ENCODE assay signal across 18 cellular contexts in the genomic region with DNA sequence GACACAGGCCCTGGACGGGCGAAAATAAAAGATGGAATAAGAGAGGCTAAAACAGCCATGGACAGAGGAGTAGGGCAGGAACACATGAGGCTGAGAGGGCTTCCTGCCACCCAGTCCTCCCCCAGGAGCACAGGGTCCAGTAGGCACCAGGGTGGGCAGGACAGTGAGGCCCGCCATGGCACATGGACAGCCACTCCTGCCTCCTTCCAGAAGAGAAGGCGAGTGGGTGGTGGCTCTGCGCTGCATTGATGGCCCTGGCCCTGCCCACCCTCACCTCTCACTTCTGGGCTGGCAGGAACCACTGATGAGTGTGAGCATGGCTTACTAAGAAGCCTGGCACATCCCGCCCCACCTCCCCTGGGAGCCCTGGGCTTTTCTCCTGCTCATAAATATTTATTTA. TPM values are rescaled to one million over a fixed set of nuclear protein-coding genes. Genes with fewer than 3 reads are reported as not detected.
DNase-seq lines count a peak whose midpoint lies in the region; ATAC-seq, FAIRE-seq and TF ChIP-seq lines count a peak whose summit lies in the region.
"Had no signal": no experiment of that assay in that cellular context is flagged by ENCODE, and none has a peak within 500 bp of the region (broad histone marks: within the 10 kb centered on the region; RNA-seq: fewer than 3 reads in every experiment).

No MANE protein-coding gene starts in this region.

- H4K5ac ChIP-seq in H1 (ENCODE audit: insufficient read length, low read depth, low read length) = no peak overlapping the region

- peak overlapping the region; percentile 76 for H4K8ac ChIP-seq in H1 (ENCODE audit: extremely low read depth, insufficient read depth, low read length)

- no peak for DNase-seq in activated naive CD4-positive, alpha-beta T cell treated with anti-CD3 and anti-CD28 coated beads, Interleukin-2, amount 50 U/mL, for 72 hours (ENCODE audit: low spot score in 2 of 2)
- DNase-seq in activated naive CD4-positive, alpha-beta T cell treated with Interleukin-2 at 50 U/mL for 16 hours = no peak
- no peak for DNase-seq in CD4-positive, alpha-beta T cell
- DNase-seq in H1 (ENCODE audit: low read depth in 1 of 2, low spot score in 2 of 2) (no peak), neural crest cell (ENCODE audit: low read depth, low spot score) (no peak), GM03348 (ENCODE audit: low spot score) (no peak), NCI-H1436 treated with DMSO at 0.1 percent for 48 hours (lab: John Stamatoyannopoulos, UW) (no peak)
- DNase-seq: CD4-positive, CD25-positive, alpha-beta regulatory T cell; DMS153; GF-D8; GM23248; H7 had no signal

- no peak overlapping the region for H4K91ac ChIP-seq in H1 (replicated peaks; ENCODE audit: insufficient read length, low read length)

- no peak overlapping the region for H3K23ac ChIP-seq in H1 (ENCODE audit: insufficient read length)

- H3K4me3 ChIP-seq in H1 (ENCODE audit: extremely low read depth in 1 of 4, insufficient read depth in 2 of 4, low read depth in 3 of 4, low read length in 4 of 4) = no peak overlapping the region
- H3K4me3 ChIP-seq: GM23248 had no signal

- H3K36me3 Mint-ChIP-seq in activated naive CD4-positive, alpha-beta T cell treated with anti-CD3 and anti-CD28 coated beads, Interleukin-2, amount 50 U/mL, for 72 hours = no peaks in the 10 kb centered on the region
- peaks cover 40% of the 10 kb centered on the region for H3K36me3 Mint-ChIP-seq in CD4-positive, alpha-beta T cell (ENCODE audit: low read depth)
- peaks cover 9% of the 10 kb centered on the region for H3K36me3 Mint-ChIP-seq in neural crest cell (ENCODE audit: low read depth)

- H4K20me1 ChIP-seq in H1 (replicated peaks in 1 of 2; ENCODE audit: control insufficient read depth in 1 of 2, insufficient read depth in 2 of 2, low read length in 2 of 2) = peaks cover 0 to 2% of the 10 kb centered on the region in 2 experiments

- no peak for ATAC-seq in activated naive CD4-positive, alpha-beta T cell treated with anti-CD3 and anti-CD28 coated beads, Interleukin-2, amount 50 U/mL, for 72 hours
- no peak for ATAC-seq in CD4-positive, alpha-beta T cell (ENCODE audit: poor library complexity)
- ATAC-seq in esophagus mucosa = no peak

- no peak overlapping the region for H2BK5ac ChIP-seq in H1 (ENCODE audit: low read depth, low read length)

- TF ChIP-seq CTCF in CD4-positive, alpha-beta T cell (IDR thresholded peaks at IDR 0.05) = no peak
- TF ChIP-seq CTCF in H1 (IDR thresholded peaks at IDR 0.05; ENCODE audit: control extremely low read depth in 1 of 3, insufficient read depth in 1 of 3, low read depth in 1 of 3, low read length in 3 of 3) (no peak), neural crest cell (conservative IDR thresholded peaks at IDR 0.05) (no peak)

- no peak overlapping the region for H3K56ac ChIP-seq in H1 (replicated peaks; ENCODE audit: insufficient read length, low read depth, low read length)

- H3K4ac ChIP-seq in H1 (replicated peaks; ENCODE audit: insufficient read length, low read depth, low read length) = no peak overlapping the region

- no peaks in the 10 kb centered on the region for H3K9me3 ChIP-seq in CD4-positive, alpha-beta T cell (ENCODE audit: control insufficient read depth, low read length)
- no peaks in the 10 kb centered on the region for H3K9me3 ChIP-seq in H1 (ENCODE audit: insufficient read depth in 2 of 2, low read depth in 1 of 2, low read length in 1 of 2)

- no peaks in the 10 kb centered on the region for H3K23me2 ChIP-seq in H1 (ENCODE audit: low read depth, low read length)

- H3K79me2 ChIP-seq in H1 (ENCODE audit: control insufficient read depth in 1 of 2, insufficient read depth in 2 of 2, low read length in 2 of 2) = no peaks in the 10 kb centered on the region

- H3K4me3 Mint-ChIP-seq in CD4-positive, alpha-beta T cell = no peak overlapping the region
- H3K4me3 Mint-ChIP-seq in neural crest cell = no peak overlapping the region
- H3K4me3 Mint-ChIP-seq: CD4-positive, CD25-positive, alpha-beta regulatory T cell; IgD-negative memory B cell had no signal

- no peak overlapping the region for H3K9ac ChIP-seq in H1 (replicated peaks in 1 of 4; ENCODE audit: extremely low read depth in 1 of 4, low read depth in 3 of 4, low read length in 3 of 4)
- H3K9ac ChIP-seq: GM23248 had no signal

- no peak for TF ChIP-seq EP300 in H1 (IDR thresholded peaks at IDR 0.05; ENCODE audit: borderline replicate concordance in 1 of 2, low read depth in 2 of 2, low read length in 2 of 2)

- 88% methylated on average over 6 of the region's 6 CpGs; no CpG with 5 or more reads in 1 of the 2 experiments for WGBS in H1 (ENCODE audit: extremely low coverage in 1 of 2, insufficient coverage in 1 of 2, insufficient read length in 1 of 2, insufficient replicate concordance in 2 of 2, low coverage in 1 of 2, low lambda C conversion rate in 2 of 2, missing lambda C conversion rate in 1 of 2), 2 experiments

- peaks cover 4% of the 10 kb centered on the region for H3K4me1 Mint-ChIP-seq in CD4-positive, alpha-beta T cell (ENCODE audit: low read depth)
- H3K4me1 Mint-ChIP-seq in neural crest cell = peaks cover 4% of the 10 kb centered on the region
- H3K4me1 Mint-ChIP-seq: IgD-negative memory B cell had no signal

- TF ChIP-seq POLR2A in H1 (IDR thresholded peaks at IDR 0.05; ENCODE audit: control extremely low read depth in 1 of 2, low read depth in 2 of 2, low read length in 2 of 2) = no peak

- TF ChIP-seq RAD21 in H1 (IDR thresholded peaks at IDR 0.05 in 1 of 2, conservative IDR thresholded peaks at IDR 0.05 in 1 of 2; ENCODE audit: low read depth in 2 of 2, low read length in 2 of 2) = no peak

- no peak overlapping the region for H3K18ac ChIP-seq in H1 (ENCODE audit: extremely low read depth, low read length)

- no peak overlapping the region for H2BK15ac ChIP-seq in H1 (ENCODE audit: low read length)

- H2BK120ac ChIP-seq in H1 (replicated peaks; ENCODE audit: low read depth, low read length) = no peak overlapping the region

- no peaks in the 10 kb centered on the region for H3K4me1 ChIP-seq in H1 (replicated peaks in 1 of 4; ENCODE audit: control insufficient read depth in 3 of 4, insufficient read depth in 4 of 4, low read length in 3 of 4)

- POLR2A ChIA-PET in CD4-positive, alpha-beta T cell (lab: Charles Lee) = no interaction called here
- POLR2A ChIA-PET in H1 (lab: Charles Lee; ENCODE audit: partially characterized antibody) = interaction anchor here (0.8 kb wide), 1 partner anchor 109 kb away, joined by 3 read pairs; no protein-coding TSS in a partner anchor

- H3K27me3 ChIP-seq in CD4-positive, alpha-beta T cell (ENCODE audit: control insufficient read depth, insufficient read depth, low read length) = no peaks in the 10 kb centered on the region
- H3K27me3 ChIP-seq in H1 (replicated peaks in 1 of 4; ENCODE audit: control insufficient read depth in 3 of 4, extremely low read depth in 1 of 4, insufficient read depth in 3 of 4, low read length in 3 of 4) = no peaks in the 10 kb centered on the region

- H2BK20ac ChIP-seq in H1 (ENCODE audit: low read length) = no peak overlapping the region

- no peak overlapping the region for H2AFZ ChIP-seq in H1 (ENCODE audit: low read length)
- H2AFZ ChIP-seq: GM23248 had no signal

- H3K27me3 Mint-ChIP-seq in CD4-positive, alpha-beta T cell = no peaks in the 10 kb centered on the region
- no peaks in the 10 kb centered on the region for H3K27me3 Mint-ChIP-seq in neural crest cell (ENCODE audit: low read depth)
- H3K27me3 Mint-ChIP-seq: CD4-positive, CD25-positive, alpha-beta regulatory T cell had no signal

- no peak overlapping the region for H3K14ac ChIP-seq in H1 (ENCODE audit: insufficient read length)

- no peak for FAIRE-seq in H1 (lab: Jason Lieb, UNC)
- FAIRE-seq: D721Med had no signal

- peak overlapping the region; percentile 73 to 82 for H3K27ac Mint-ChIP-seq in activated naive CD4-positive, alpha-beta T cell treated with anti-CD3 and anti-CD28 coated beads, Interleukin-2, amount 50 U/mL, for 72 hours
- peak overlapping the region; percentile 55 for H3K27ac Mint-ChIP-seq in CD4-positive, alpha-beta T cell
- peak overlapping the region; percentile 97 for H3K27ac Mint-ChIP-seq in neural crest cell (ENCODE audit: unreplicated experiment)
- H3K27ac Mint-ChIP-seq: IgD-negative memory B cell had no signal

- no peak overlapping the region for H3K27ac ChIP-seq in CD4-positive, alpha-beta T cell (ENCODE audit: low read depth, low read length)
- no peak overlapping the region for H3K27ac ChIP-seq in H1 (ENCODE audit: low read depth, low read length)
- H3K27ac ChIP-seq: 22Rv1, GM23248 had no signal

- H2BK12ac ChIP-seq in H1 (ENCODE audit: low read depth, low read length) = no peak overlapping the region

- no peaks in the 10 kb centered on the region for H3K36me3 ChIP-seq in H1 (ENCODE audit: control insufficient read depth in 2 of 4, insufficient read depth in 4 of 4, low read length in 3 of 4)

- intact Hi-C loops in CD4-positive, alpha-beta T cell (cut with DNase I, micrococcal nuclease) = no loop called here

- H3K79me1 ChIP-seq in H1 (ENCODE audit: low read depth, low read length) = no peaks in the 10 kb centered on the region

- CTCF ChIA-PET in CD4-positive, alpha-beta T cell (lab: Charles Lee) = no interaction called here
- CTCF ChIA-PET in H1 (lab: Charles Lee; ENCODE audit: partially characterized antibody) = interaction anchor here (2.0 to 6.5 kb wide), 3 partner anchors 11 to 16 kb away, joined by 4 to 62 read pairs (median 7); no protein-coding TSS in a partner anchor

- no peak overlapping the region for H3K4me2 ChIP-seq in H1 (ENCODE audit: insufficient read depth in 1 of 2, low read depth in 2 of 2, low read length in 2 of 2)

- H2AK5ac ChIP-seq in H1 (ENCODE audit: low read depth, low read length) = no peak overlapping the region

- H3K9me3 Mint-ChIP-seq in activated naive CD4-positive, alpha-beta T cell treated with anti-CD3 and anti-CD28 coated beads, Interleukin-2, amount 50 U/mL, for 72 hours = no peaks in the 10 kb centered on the region
- H3K9me3 Mint-ChIP-seq in CD4-positive, alpha-beta T cell = no peaks in the 10 kb centered on the region
- no peaks in the 10 kb centered on the region for H3K9me3 Mint-ChIP-seq in neural crest cell
- H3K9me3 Mint-ChIP-seq: IgD-negative memory B cell had no signal

RNA-seq across cellular contexts. Expression of a gene that starts 51.2 kb away (rescaled TPM):
- total RNA-seq in activated naive CD4-positive, alpha-beta T cell treated with anti-CD3 and anti-CD28 coated beads, Interleukin-2, amount 50 U/mL, for 72 hours = under 1 TPM; 0.07 to 0.68 TPM
- under 1 TPM; 0.78 to 0.80 TPM for total RNA-seq in CD4-positive, alpha-beta T cell
- total RNA-seq in H1 (2021; fragmentation: NEBNext Ultra II Directional; extraction: Animal tissue kit (Norgen Biotek cat#: 25700)) = 0.25 and 0.37 TPM in 2 replicates
- polyA plus RNA-seq in H1 (2011; rRNA removed) = 0.25 and 0.26 TPM in 2 replicates
- polyA plus RNA-seq in H1 (2011; cell fraction: cytosol; rRNA removed) = 0.13 TPM
- 0.29 TPM for polyA plus RNA-seq in H1 (2011; cell fraction: nucleus; rRNA removed)
- polyA plus RNA-seq in H1 (2012, experiment 1 of 2) = 0.47 to 0.88 TPM (median 0.64 TPM) in 4 replicates
- 0.43 TPM for polyA plus RNA-seq in H1 (2012, experiment 2 of 2)
- 0.57 TPM for polyA plus RNA-seq in H1 (2013, experiment 1 of 2)
- 0.50 TPM for polyA plus RNA-seq in H1 (2013, experiment 2 of 2)
- polyA minus RNA-seq in H1 (2011; rRNA and poly(A)+ RNA removed) = 0.17 and 0.22 TPM in 2 replicates
- not detected for polyA minus RNA-seq in H1 (2011; cell fraction: cytosol; rRNA and poly(A)+ RNA removed)
- polyA minus RNA-seq in H1 (2011; cell fraction: nucleus; rRNA and poly(A)+ RNA removed) = 0.20 TPM
- total RNA-seq in neural crest cell = 0.19 and 0.27 TPM in 2 replicates
- not detected for total RNA-seq in esophagus mucosa
- total RNA-seq: GM23248, H7, HT-29 had no signal
- polyA plus RNA-seq: BJ, GM23248, IgD-negative memory B cell had no signal

RNA-seq across cellular contexts. Expression of a gene that starts 59.7 kb away (rescaled TPM):
- 10 to 100 TPM; 11.5 to 28.9 TPM for total RNA-seq in activated naive CD4-positive, alpha-beta T cell treated with anti-CD3 and anti-CD28 coated beads, Interleukin-2, amount 50 U/mL, for 72 hours
- total RNA-seq in CD4-positive, alpha-beta T cell = 10 to 100 TPM; 26.7 to 27.8 TPM
- 24.1 and 31.8 TPM in 2 replicates for total RNA-seq in H1 (2021; fragmentation: NEBNext Ultra II Directional; extraction: Animal tissue kit (Norgen Biotek cat#: 25700))
- polyA plus RNA-seq in H1 (2011; rRNA removed) = 9.4 and 12.4 TPM in 2 replicates
- polyA plus RNA-seq in H1 (2011; cell fraction: cytosol; rRNA removed) = 14.0 TPM
- polyA plus RNA-seq in H1 (2011; cell fraction: nucleus; rRNA removed) = 16.7 TPM
- polyA plus RNA-seq in H1 (2012, experiment 1 of 2) = 8.9 to 11.1 TPM (median 10.3 TPM) in 4 replicates
- 7.6 TPM for polyA plus RNA-seq in H1 (2012, experiment 2 of 2)
- 26.6 TPM for polyA plus RNA-seq in H1 (2013, experiment 1 of 2)
- polyA plus RNA-seq in H1 (2013, experiment 2 of 2) = 27.4 TPM
- 37.7 and 39.1 TPM in 2 replicates for polyA minus RNA-seq in H1 (2011; rRNA and poly(A)+ RNA removed)
- 16.1 TPM for polyA minus RNA-seq in H1 (2011; cell fraction: cytosol; rRNA and poly(A)+ RNA removed)
- polyA minus RNA-seq in H1 (2011; cell fraction: nucleus; rRNA and poly(A)+ RNA removed) = 27.9 TPM
- total RNA-seq in neural crest cell (53.8 and 56.5 TPM in 2 replicates), esophagus mucosa (7.6 TPM)
